Comparison of ENCODE assay signal across 10 cellular contexts in the genomic region with DNA sequence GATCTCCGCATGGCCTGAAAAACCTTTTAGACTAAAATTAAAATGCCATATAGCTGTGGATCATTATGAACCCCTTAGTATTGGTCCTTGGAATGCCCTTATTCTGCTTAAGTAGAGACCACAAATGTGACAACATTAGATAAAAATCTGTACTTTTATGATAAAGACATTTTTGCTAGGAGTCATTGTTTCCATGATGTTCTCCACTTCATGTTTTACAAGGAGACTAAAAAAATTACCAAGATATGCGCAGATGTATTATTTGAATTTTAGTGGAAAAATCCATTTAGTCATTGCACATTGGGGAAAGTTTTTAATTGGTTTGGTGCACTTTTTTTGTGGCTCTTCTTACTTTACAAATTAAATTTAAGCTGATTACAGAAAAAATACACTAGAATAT. TPM values are rescaled to one million over a fixed set of nuclear protein-coding genes. Genes with fewer than 3 reads are reported as not detected.
DNase-seq lines count a peak whose midpoint lies in the region; ATAC-seq, FAIRE-seq and TF ChIP-seq lines count a peak whose summit lies in the region.
"Had no signal": no experiment of that assay in that cellular context is flagged by ENCODE, and none has a peak within 500 bp of the region (broad histone marks: within the 10 kb centered on the region; RNA-seq: fewer than 3 reads in every experiment).

No MANE protein-coding gene starts in this region.

- intact Hi-C loops in HepG2 (cut with micrococcal nuclease; ENCODE audit: unreplicated experiment) (no loop called here), right lobe of liver (cut with DNase I) (no loop called here)

- TF ChIP-seq EP300 in HepG2 (IDR thresholded peaks at IDR 0.05; ENCODE audit: low read depth in 2 of 2, low read length in 2 of 2) (no peak), HepG2 (CRISPR knock-in tag; IDR thresholded peaks at IDR 0.05; ENCODE audit: borderline replicate concordance) (no peak)

- POLR2A ChIA-PET in HepG2 (lab: Yijun Ruan, JAX): no interaction called here

- DNase-seq in HepG2 (ENCODE audit: low spot score) (no peak), right lobe of liver (no peak), foreskin fibroblast (no peak), anterior cingulate cortex (lab: John Stamatoyannopoulos, UW) (no peak), HTR-8/SVneo (ENCODE audit: insufficient read length, low spot score) (no peak)
- DNase-seq: DMS153; stimulated activated CD4-positive, alpha-beta T cell treated with anti-CD3 and anti-CD28 coated beads, Interleukin-4, amount 100 ng/mL, for 1 hour had no signal

- H4K20me1 ChIP-seq in HepG2 (ENCODE audit: insufficient read depth, low read length): no peaks in the 10 kb centered on the region

- ATAC-seq in HepG2: no peak
- ATAC-seq in right lobe of liver: no peak
- no peak for ATAC-seq in GM19035 (IDR thresholded peaks at IDR 0.05; ENCODE audit: unreplicated experiment)

- H3K27me3 ChIP-seq in HepG2 (ENCODE audit: control insufficient read depth in 1 of 2, insufficient read depth in 2 of 2, low read length in 2 of 2) (no peaks in the 10 kb centered on the region), right lobe of liver (no peaks in the 10 kb centered on the region), thymus (ENCODE audit: control insufficient read depth, insufficient read depth) (no peaks in the 10 kb centered on the region)

- H2AFZ ChIP-seq in HepG2 (ENCODE audit: low read length): no peak overlapping the region

- H3K9me3 ChIP-seq in HepG2 (ENCODE audit: low read length) (no peaks in the 10 kb centered on the region), right lobe of liver (no peaks in the 10 kb centered on the region), thymus (ENCODE audit: control insufficient read depth) (no peaks in the 10 kb centered on the region)

- in situ Hi-C loops in HepG2 (cut with HindIII; ENCODE audit: extremely low pct_ligation_motif_present, low pct_unique_long_range_greater_than_20kb): no loop called here

- H3K4me3 ChIP-seq in HepG2 (replicated peaks in 1 of 3; ENCODE audit: insufficient read depth in 1 of 3, low read depth in 2 of 3, low read length in 3 of 3) (peak overlapping the region; percentile 76 to 79 (median 76); a peak in 5 of 6 replicates), right lobe of liver (peak overlapping the region in 1 of 3 donors; percentile 61), WI38 (ENCODE audit: low read depth, low read length) (peak overlapping the region; percentile 77), foreskin fibroblast (ENCODE audit: low read depth in 1 of 2, low read length in 2 of 2) (peak overlapping the region; percentile 81 to 83), thymus (ENCODE audit: low read length) (peak overlapping the region; percentile 75)

- H3K4me2 ChIP-seq in HepG2 (ENCODE audit: low read depth, low read length): peak overlapping the region; percentile 58

- no peak for TF ChIP-seq CTCF in HepG2 (CRISPR knock-in tag; IDR thresholded peaks at IDR 0.05)
- no peak for TF ChIP-seq CTCF in right lobe of liver (IDR thresholded peaks at IDR 0.05)
- no peak for TF ChIP-seq CTCF in WI38 (IDR thresholded peaks at IDR 0.05; ENCODE audit: low read depth, low read length)
- no peak for TF ChIP-seq CTCF in foreskin fibroblast (IDR thresholded peaks at IDR 0.05; ENCODE audit: low read depth, low read length)

- CTCF ChIA-PET in HepG2 (lab: Yijun Ruan, JAX; ENCODE audit: low intra/inter-chr PET ratio, low total read pairs): no interaction called here

- TF ChIP-seq RAD21 in HepG2 (CRISPR knock-in tag; IDR thresholded peaks at IDR 0.05): no peak

- no peak for TF ChIP-seq POLR2A in HepG2 (IDR thresholded peaks at IDR 0.05; ENCODE audit: insufficient read depth in 1 of 2, low read depth in 2 of 2, low read length in 2 of 2)
- TF ChIP-seq POLR2A in right lobe of liver (IDR thresholded peaks at IDR 0.05): no peak

- FAIRE-seq in HepG2 (lab: Jason Lieb, UNC) (no peak), HTR-8/SVneo (lab: Jason Lieb, UNC) (no peak)

- H3K9ac ChIP-seq in HepG2 (ENCODE audit: insufficient read depth, low read depth, low read length): peak overlapping the region; percentile 72; the same call in 1 of the 2 replicates

- H3K79me2 ChIP-seq in HepG2 (ENCODE audit: insufficient read depth, low read length): peaks cover 28% of the 10 kb centered on the region

- no TSS peak for BruUV-seq in HepG2 (replicated peaks; lab: Mats Ljungman, UMichigan)

- H3K36me3 ChIP-seq in HepG2 (replicated peaks in 1 of 2; ENCODE audit: control insufficient read depth in 1 of 2, insufficient read depth in 2 of 2, low read length in 2 of 2): no peaks in the 10 kb centered on the region
- no peaks in the 10 kb centered on the region for H3K36me3 ChIP-seq in right lobe of liver
- H3K36me3 ChIP-seq in thymus (ENCODE audit: control insufficient read depth, insufficient read depth): no peaks in the 10 kb centered on the region

- H3K27ac ChIP-seq in HepG2 (ENCODE audit: extremely low read length, insufficient read depth, low read length) (no peak overlapping the region), right lobe of liver (no peak overlapping the region), thymus (ENCODE audit: low read depth) (no peak overlapping the region)

- WGBS in HepG2 (ENCODE audit: low lambda C conversion rate): 61% methylated on average over 2 of the region's 2 CpGs
- 66% methylated on average over 2 of the region's 2 CpGs for WGBS in right lobe of liver (ENCODE audit: insufficient coverage, low coverage, low lambda C conversion rate, missing lambda C conversion rate)
- WGBS in thymus: 85% methylated on average over 2 of the region's 2 CpGs

- H3K4me1 ChIP-seq in HepG2 (ENCODE audit: insufficient read depth, low read length): peaks cover 24% of the 10 kb centered on the region
- H3K4me1 ChIP-seq in right lobe of liver: peaks cover 0 to 3% (median 0%) of the 10 kb centered on the region in 4 donors
- no peaks in the 10 kb centered on the region for H3K4me1 ChIP-seq in thymus (ENCODE audit: control insufficient read depth, insufficient read depth, low read length)

TF ChIP-seq in HepG2, 621 proteins besides CTCF, POLR2A, EP300 and RAD21 (continues in another document):
- TF ChIP-seq, protein P1, sequence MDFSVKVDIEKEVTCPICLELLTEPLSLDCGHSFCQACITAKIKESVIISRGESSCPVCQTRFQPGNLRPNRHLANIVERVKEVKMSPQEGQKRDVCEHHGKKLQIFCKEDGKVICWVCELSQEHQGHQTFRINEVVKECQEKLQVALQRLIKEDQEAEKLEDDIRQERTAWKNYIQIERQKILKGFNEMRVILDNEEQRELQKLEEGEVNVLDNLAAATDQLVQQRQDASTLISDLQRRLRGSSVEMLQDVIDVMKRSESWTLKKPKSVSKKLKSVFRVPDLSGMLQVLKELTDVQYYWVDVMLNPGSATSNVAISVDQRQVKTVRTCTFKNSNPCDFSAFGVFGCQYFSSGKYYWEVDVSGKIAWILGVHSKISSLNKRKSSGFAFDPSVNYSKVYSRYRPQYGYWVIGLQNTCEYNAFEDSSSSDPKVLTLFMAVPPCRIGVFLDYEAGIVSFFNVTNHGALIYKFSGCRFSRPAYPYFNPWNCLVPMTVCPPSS (IDR thresholded peaks at IDR 0.05): no peak
- TF ChIP-seq, protein P2, sequence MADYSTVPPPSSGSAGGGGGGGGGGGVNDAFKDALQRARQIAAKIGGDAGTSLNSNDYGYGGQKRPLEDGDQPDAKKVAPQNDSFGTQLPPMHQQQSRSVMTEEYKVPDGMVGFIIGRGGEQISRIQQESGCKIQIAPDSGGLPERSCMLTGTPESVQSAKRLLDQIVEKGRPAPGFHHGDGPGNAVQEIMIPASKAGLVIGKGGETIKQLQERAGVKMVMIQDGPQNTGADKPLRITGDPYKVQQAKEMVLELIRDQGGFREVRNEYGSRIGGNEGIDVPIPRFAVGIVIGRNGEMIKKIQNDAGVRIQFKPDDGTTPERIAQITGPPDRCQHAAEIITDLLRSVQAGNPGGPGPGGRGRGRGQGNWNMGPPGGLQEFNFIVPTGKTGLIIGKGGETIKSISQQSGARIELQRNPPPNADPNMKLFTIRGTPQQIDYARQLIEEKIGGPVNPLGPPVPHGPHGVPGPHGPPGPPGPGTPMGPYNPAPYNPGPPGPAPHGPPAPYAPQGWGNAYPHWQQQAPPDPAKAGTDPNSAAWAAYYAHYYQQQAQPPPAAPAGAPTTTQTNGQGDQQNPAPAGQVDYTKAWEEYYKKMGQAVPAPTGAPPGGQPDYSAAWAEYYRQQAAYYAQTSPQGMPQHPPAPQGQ (CRISPR knock-in tag; IDR thresholded peaks at IDR 0.05; ENCODE audit: borderline replicate concordance): no peak
- no peak for TF ChIP-seq TGIF2 (CRISPR knock-in tag; IDR thresholded peaks at IDR 0.05)

RNA-seq across cellular contexts. Expression of a gene that starts 1.8 kb away (rescaled TPM):
- total RNA-seq in HepG2 (2016; rRNA removed; fragmentation: Illumina TruSeq; extraction: Trizol) (17.0 and 34.4 TPM in 2 replicates), right lobe of liver (1 to 10 TPM; 5.2 to 7.3 (median 6.1) TPM)
- 2.1 and 2.5 TPM in 2 replicates for total RNA-seq in HepG2 (2016; cell fraction: cytosol; rRNA removed; fragmentation: Illumina TruSeq; extraction: Trizol; ENCODE audit: low read depth)
- total RNA-seq in HepG2 (2016; cell fraction: insoluble cytoplasmic fraction; rRNA removed; fragmentation: Illumina TruSeq; extraction: Trizol): 15.2 and 34.4 TPM in 2 replicates
- total RNA-seq in HepG2 (2016; cell fraction: membrane; rRNA removed; fragmentation: Illumina TruSeq; extraction: Trizol): 6.4 and 6.8 TPM in 2 replicates
- total RNA-seq in HepG2 (2016; cell fraction: nucleus; rRNA removed; fragmentation: Illumina TruSeq; extraction: Trizol): 15.3 and 17.2 TPM in 2 replicates
- polyA plus RNA-seq in HepG2 (2011; rRNA removed) (4.2 and 4.8 TPM in 2 replicates), thymus (14.3 TPM)
- 1.7 and 2.8 TPM in 2 replicates for polyA plus RNA-seq in HepG2 (2011; cell fraction: cytosol; rRNA removed)
- 2.9 and 3.8 TPM in 2 replicates for polyA plus RNA-seq in HepG2 (2011; cell fraction: nucleus; rRNA removed)
- polyA plus RNA-seq in HepG2 (2012): 6.1 and 8.0 TPM in 2 replicates
- polyA plus RNA-seq in HepG2 (2016; cell fraction: cytosol; fragmentation: Illumina TruSeq; extraction: Trizol; ENCODE audit: low read depth): 0.36 and 0.43 TPM in 2 replicates
- polyA plus RNA-seq in HepG2 (2016; cell fraction: insoluble cytoplasmic fraction; fragmentation: Illumina TruSeq; extraction: Trizol; ENCODE audit: low read depth): 19.2 and 22.1 TPM in 2 replicates
- 1.3 and 1.8 TPM in 2 replicates for polyA plus RNA-seq in HepG2 (2016; cell fraction: membrane; fragmentation: Illumina TruSeq; extraction: Trizol; ENCODE audit: low read depth)
- 14.2 and 14.4 TPM in 2 replicates for polyA plus RNA-seq in HepG2 (2016; cell fraction: nucleus; fragmentation: Illumina TruSeq; extraction: Trizol; ENCODE audit: insufficient read depth, low read depth)
- 2.8 and 9.9 TPM in 2 replicates for polyA minus RNA-seq in HepG2 (2011; rRNA and poly(A)+ RNA removed; ENCODE audit: low replicate concordance)
- polyA minus RNA-seq in HepG2 (2011; cell fraction: cytosol; rRNA and poly(A)+ RNA removed): 7.2 and 7.6 TPM in 2 replicates
- 9.7 and 11.7 TPM in 2 replicates for polyA minus RNA-seq in HepG2 (2011; cell fraction: nucleus; rRNA and poly(A)+ RNA removed)
